9 cellular contexts compared by ENCODE assay signal in the genomic region with DNA sequence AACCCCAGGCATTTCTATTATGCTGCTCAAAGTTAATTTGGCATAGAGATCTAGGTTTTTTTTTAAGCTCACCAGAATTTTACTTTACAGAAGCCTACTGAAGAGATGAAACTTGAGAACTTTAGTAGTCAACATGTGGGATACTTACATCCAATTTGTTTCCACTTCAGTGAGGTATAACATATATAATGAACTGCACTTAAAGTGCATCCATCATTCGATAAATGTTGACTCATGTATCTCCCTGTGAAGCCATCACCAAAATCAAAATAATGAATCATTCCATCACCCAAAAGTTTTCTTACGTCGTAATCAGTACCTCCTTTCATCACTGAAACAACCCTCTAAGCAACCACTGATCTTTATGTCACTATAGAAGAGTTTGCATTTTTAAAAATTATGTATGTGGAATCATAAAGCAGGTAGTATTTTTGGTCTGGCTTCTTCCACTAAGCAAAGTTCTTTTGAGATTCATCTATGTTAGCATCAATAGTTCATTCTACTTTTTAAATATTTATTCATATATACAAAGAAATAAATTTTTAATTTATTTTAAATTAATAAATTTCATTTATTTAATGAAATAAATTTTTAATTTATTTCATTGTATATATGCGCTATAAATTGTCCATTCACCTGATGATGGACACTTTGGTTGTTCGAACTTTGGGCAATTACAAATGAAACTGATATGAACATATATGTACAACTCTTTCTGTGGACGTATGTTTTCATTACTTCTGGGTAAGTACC. TPM values are rescaled to one million over a fixed set of nuclear protein-coding genes. Genes with fewer than 3 reads are reported as not detected.
DNase-seq lines count a peak whose midpoint lies in the region; ATAC-seq and TF ChIP-seq lines count a peak whose summit lies in the region.
"Had no signal": no experiment of that assay in that cellular context is flagged by ENCODE, and none has a peak within 500 bp of the region (broad histone marks: within the 10 kb centered on the region; RNA-seq: fewer than 3 reads in every experiment).

No MANE protein-coding gene starts in this region.

- ATAC-seq in heart left ventricle: no peak
- ATAC-seq in left ventricle myocardium superior: no peak
- no peak for ATAC-seq in body of pancreas
- ATAC-seq in HG03039 (IDR thresholded peaks at IDR 0.05; ENCODE audit: unreplicated experiment): no peak

- no peak overlapping the region for H4K8ac ChIP-seq in mesendoderm (ENCODE audit: low read depth, low read length)

- H3K27ac ChIP-seq in heart left ventricle (peak overlapping the region in 10 of 12 donors; percentile 89 to 98 (median 94)), body of pancreas (peak overlapping the region in 3 of 4 donors; percentile 76 to 94 (median 85)), mesendoderm (ENCODE audit: low read depth, low read length) (no peak overlapping the region), urinary bladder (ENCODE audit: low read depth) (no peak overlapping the region)
- H3K27ac ChIP-seq: WERI-Rb-1 had no signal

- no peaks in the 10 kb centered on the region for H3K9me3 ChIP-seq in heart left ventricle
- H3K9me3 ChIP-seq in body of pancreas: no peaks in the 10 kb centered on the region

- H3K4me2 ChIP-seq in mesendoderm (ENCODE audit: low read length): peak overlapping the region; percentile 71

- intact Hi-C loops in heart left ventricle (cut with DNase I) (loop anchor here in 7 of 10 donors (5.0 to 10.0 kb wide), 7 partner anchors 55 to 583 kb away; no protein-coding TSS in a partner anchor), left ventricle myocardium superior (cut with micrococcal nuclease) (no loop called here), body of pancreas (cut with DNase I) (no loop called here)

- H3K23ac ChIP-seq in mesendoderm (ENCODE audit: low read length): no peak overlapping the region

- H3K27me3 ChIP-seq in heart left ventricle (no peaks in the 10 kb centered on the region), body of pancreas (no peaks in the 10 kb centered on the region), mesendoderm (ENCODE audit: insufficient read depth, low read length, poor library complexity) (no peaks in the 10 kb centered on the region)

- no peak for DNase-seq in heart left ventricle
- DNase-seq in left ventricle myocardium superior: no peak
- DNase-seq in body of pancreas: no peak
- DNase-seq in mesendoderm: no peak
- no peak for DNase-seq in NCI-H2171 (lab: John Stamatoyannopoulos, UW)
- no peak for DNase-seq in SKM-1 treated with dmso at 0.1 percent for 144 hours (lab: John Stamatoyannopoulos, UW; ENCODE audit: unreplicated experiment)

- H4K5ac ChIP-seq in mesendoderm (ENCODE audit: low read length): no peak overlapping the region

- peak overlapping the region; percentile 70 for H3K9ac ChIP-seq in mesendoderm (ENCODE audit: low read length)

- no peak overlapping the region for H3K56ac ChIP-seq in mesendoderm (ENCODE audit: low read length)

- H3K79me1 ChIP-seq in mesendoderm (ENCODE audit: low read length): no peaks in the 10 kb centered on the region

- 78 to 86% (median 80%) methylated on average over 6 of the region's 6 CpGs for WGBS in heart left ventricle, 4 donors
- WGBS in body of pancreas, 2 donors: 65 to 71% methylated on average over 6 of the region's 6 CpGs
- WGBS in mesendoderm (ENCODE audit: extremely low coverage, insufficient coverage, low lambda C conversion rate): no CpG with 5 or more reads among the region's 6 CpGs
- 67% methylated on average over 6 of the region's 6 CpGs for WGBS in urinary bladder

- no peaks in the 10 kb centered on the region for H3K79me2 ChIP-seq in mesendoderm (ENCODE audit: control insufficient read depth, insufficient read depth, low read length)

- H2AK5ac ChIP-seq in mesendoderm (ENCODE audit: low read length): no peak overlapping the region

- no peak overlapping the region for H3K4ac ChIP-seq in mesendoderm (ENCODE audit: low read depth, low read length)

- H3K18ac ChIP-seq in mesendoderm (ENCODE audit: low read length): no peak overlapping the region

- TF ChIP-seq POLR2A in heart left ventricle (IDR thresholded peaks at IDR 0.05) (no peak), body of pancreas (IDR thresholded peaks at IDR 0.05) (no peak)

- H2BK15ac ChIP-seq in mesendoderm (replicated peaks; ENCODE audit: low read depth): no peak overlapping the region

- TF ChIP-seq CTCF in heart left ventricle (IDR thresholded peaks at IDR 0.05): no peak
- no peak for TF ChIP-seq CTCF in body of pancreas (IDR thresholded peaks at IDR 0.05)

- H2BK120ac ChIP-seq in mesendoderm (ENCODE audit: low read depth, low read length): no peak overlapping the region

- H3K4me1 ChIP-seq in heart left ventricle: peaks cover 0 to 24% (median 17%) of the 10 kb centered on the region in 12 donors
- peaks cover 13% of the 10 kb centered on the region for H3K4me1 ChIP-seq in body of pancreas
- H3K4me1 ChIP-seq in mesendoderm (ENCODE audit: control insufficient read depth, low read depth, low read length): no peaks in the 10 kb centered on the region
- H3K4me1 ChIP-seq in urinary bladder (ENCODE audit: insufficient read depth): no peaks in the 10 kb centered on the region

- H3K4me3 ChIP-seq in heart left ventricle: peak overlapping the region; percentile 55 to 85 (median 74)
- H3K4me3 ChIP-seq in body of pancreas: peak overlapping the region; percentile 36 to 53
- no peak overlapping the region for H3K4me3 ChIP-seq in mesendoderm (ENCODE audit: low read length)
- peak overlapping the region; percentile 63 for H3K4me3 ChIP-seq in urinary bladder (ENCODE audit: low read depth, low read length)

- H3K36me3 ChIP-seq in heart left ventricle: no peaks in the 10 kb centered on the region
- no peaks in the 10 kb centered on the region for H3K36me3 ChIP-seq in body of pancreas (replicated peaks in 1 of 2; ENCODE audit: insufficient read depth in 1 of 2, low read depth in 2 of 2)
- H3K36me3 ChIP-seq in mesendoderm (ENCODE audit: control insufficient read depth, insufficient read depth, low read length): no peaks in the 10 kb centered on the region
- no peaks in the 10 kb centered on the region for H3K36me3 ChIP-seq in urinary bladder (ENCODE audit: insufficient read depth)
- H3K36me3 ChIP-seq: WERI-Rb-1 had no signal

- no peak overlapping the region for H2BK5ac ChIP-seq in mesendoderm (ENCODE audit: low read length)

RNA-seq across cellular contexts. Expression of gene CPNE8, which starts 2.0 kb away (rescaled TPM):
- total RNA-seq in heart left ventricle (10 to 100 TPM in 1 of 9 donors, 1 to 10 TPM in 8; 2.9 to 15.1 (median 5.5) TPM), left ventricle myocardium superior (13.4 TPM), body of pancreas (1 to 10 TPM; 7.6 to 9.6 TPM), urinary bladder (37.7 TPM)
- polyA plus RNA-seq in heart left ventricle (1 to 10 TPM; 3.1 to 4.5 TPM), urinary bladder (10.1 TPM)
- polyA plus RNA-seq in mesendoderm (2013, experiment 1 of 2): 2.4 TPM
- 2.9 TPM for polyA plus RNA-seq in mesendoderm (2013, experiment 2 of 2)

Comparison
In these comparisons a context has a peak if more than half of its experiments do, and no peak if none do; other contexts are left out.
1. intact Hi-C loops: an anchor here in heart left ventricle (5.0 to 10.0 kb wide); none called in left ventricle myocardium superior and body of pancreas.
2. H3K27ac ChIP-seq: peak in heart left ventricle (10 of 12) and body of pancreas (3 of 4); none in mesendoderm (single experiment) and urinary bladder (single experiment).